ENCODE assay signal across 23 cellular contexts in genomic region chr7:157730614-157731013, GRCh38.
"Had no signal": no experiment of that assay in that cellular context is flagged by ENCODE, and none has a peak within 500 bp of the region (broad histone marks: within the 10 kb centered on the region; RNA-seq: fewer than 3 reads in every experiment).

No MANE protein-coding gene starts in this region.

- H3K27me3 ChIP-seq: gastrocnemius medialis, pancreas, right lobe of liver, thyroid gland had no signal

- H3K36me3 Mint-ChIP-seq: memory B cell, natural killer cell had no signal

- H3K4me1 ChIP-seq: gastrocnemius medialis, heart left ventricle, pancreas, right lobe of liver, stomach, thyroid gland had no signal

- H3K4me3 Mint-ChIP-seq: endodermal cell, memory B cell, natural killer cell had no signal

- H3K27ac Mint-ChIP-seq: endodermal cell, memory B cell, natural killer cell had no signal

- H3K4me2 ChIP-seq: hepatocyte had no signal

- H3K27me3 Mint-ChIP-seq: memory B cell had no signal

- H3K36me3 ChIP-seq: gastrocnemius medialis, heart left ventricle, pancreas, right lobe of liver, stomach, thyroid gland had no signal

- H3K9me3 ChIP-seq: gastrocnemius medialis, heart left ventricle, pancreas, right lobe of liver, stomach, thyroid gland had no signal

- ATAC-seq: esophagus mucosa, gastrocnemius medialis, heart left ventricle, left lobe of liver, pancreas had no signal

- H3K4me3 ChIP-seq: gastrocnemius medialis, heart left ventricle, hepatocyte, lung, pancreas, right lobe of liver, stomach, thyroid gland had no signal

- H3K9me3 Mint-ChIP-seq: endodermal cell, natural killer cell had no signal

- DNase-seq: effector CD8-positive, alpha-beta T cell; endodermal cell; foreskin fibroblast; gastrocnemius medialis; kidney; natural killer cell; occipital lobe; pancreas; right lobe of liver; small intestine; stimulated activated CD4-positive, alpha-beta T cell treated with anti-CD3 and anti-CD28 coated beads, Interleukin-15, amount 100 ng/mL, for 24 hours; stimulated activated CD4-positive, alpha-beta T cell treated with anti-CD3 and anti-CD28 coated beads, Interleukin-2, amount 100 ng/mL, for 48 hours; stimulated activated naive CD4-positive, alpha-beta T cell treated with Interleukin-2 at 50 U/mL for 16 hours; stomach; thyroid gland; trophoblast cell had no signal

- H3K4me1 Mint-ChIP-seq: endodermal cell, memory B cell, natural killer cell had no signal

- H3K27ac ChIP-seq: epithelial cell of prostate, gastrocnemius medialis, heart left ventricle, hepatocyte, pancreas, right lobe of liver, stomach, thyroid gland had no signal
